In the genomic region with DNA sequence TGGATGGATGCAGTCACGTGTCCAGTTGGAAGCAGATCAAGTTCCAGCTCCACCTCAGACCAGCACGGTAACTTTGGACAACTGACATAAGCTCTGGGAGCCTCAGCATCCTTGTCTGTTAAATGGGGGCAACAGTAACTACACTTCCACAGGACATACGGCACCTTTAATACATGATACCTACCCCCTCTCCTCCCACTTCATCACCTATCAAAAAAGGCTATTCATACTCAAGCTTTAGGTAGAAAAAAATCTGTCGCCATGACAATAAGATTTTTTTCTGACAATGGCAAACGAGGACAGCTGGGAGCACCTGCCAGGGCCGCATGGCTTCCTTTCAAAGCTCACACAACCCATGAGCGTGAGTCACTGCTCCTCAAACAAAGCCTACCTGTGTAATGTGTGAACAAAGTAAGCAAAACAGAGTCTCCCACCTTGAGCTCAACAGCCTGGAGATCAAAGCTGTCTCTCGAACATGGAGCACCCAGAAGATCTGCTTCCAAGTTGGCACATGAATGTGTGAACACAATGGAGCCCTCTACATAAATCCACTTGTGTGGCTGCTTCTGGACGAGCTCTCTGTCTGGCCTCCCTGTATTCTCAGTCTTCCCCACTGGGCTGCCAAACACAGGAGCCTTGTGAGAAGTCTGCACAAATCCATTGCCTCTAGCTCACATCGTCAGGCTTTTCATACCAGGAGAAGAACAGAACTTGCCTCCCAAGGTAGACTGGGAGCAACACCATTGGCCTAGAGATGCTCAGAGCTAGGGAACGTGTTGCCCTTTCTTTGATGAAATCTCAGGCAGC, we compare ENCODE assay signal across 14 cellular contexts.
DNase-seq lines count a peak whose midpoint lies in the region; ATAC-seq, FAIRE-seq and TF ChIP-seq lines count a peak whose summit lies in the region.
"Had no signal": no experiment of that assay in that cellular context is flagged by ENCODE, and none has a peak within 500 bp of the region (broad histone marks: within the 10 kb centered on the region; RNA-seq: fewer than 3 reads in every experiment).

No MANE protein-coding gene starts in this region.

- no peaks in the 10 kb centered on the region for H4K20me1 ChIP-seq in HCT116 (ENCODE audit: insufficient read depth)
- H4K20me1 ChIP-seq in Karpas-422 (ENCODE audit: insufficient read depth, low read depth, low read length): no peaks in the 10 kb centered on the region
- H4K20me1 ChIP-seq: BLaER1 had no signal

- no peak overlapping the region for H3K4me3 Mint-ChIP-seq in endodermal cell
- H3K4me3 Mint-ChIP-seq: activated naive CD8-positive, alpha-beta T cell had no signal

- POLR2A ChIA-PET in HCT116 (lab: Charles Lee): interaction anchor here (0.9 to 4.1 kb wide), 6 partner anchors 8 to 108 kb away, joined by 3 to 42 read pairs (median 5); no protein-coding TSS in a partner anchor

- TF ChIP-seq CTCF in HCT116 (IDR thresholded peaks at IDR 0.05 in 2 of 3, conservative IDR thresholded peaks at IDR 0.05 in 1 of 3; ENCODE audit: borderline replicate concordance in 1 of 3, insufficient read depth in 1 of 3, low read depth in 2 of 3, low read length in 2 of 3) (no peak), endodermal cell (conservative IDR thresholded peaks at IDR 0.05) (no peak), prostate gland (IDR thresholded peaks at IDR 0.05) (peak in 2 of 4 experiments; percentile 16 to 28)

- H3K27ac ChIP-seq in HCT116 (ENCODE audit: low read depth, low read length) (no peak overlapping the region), endodermal cell (ENCODE audit: low read depth, low read length) (no peak overlapping the region), prostate gland (peak overlapping the region in 1 of 2 donors; percentile 27), Karpas-422 (ENCODE audit: low read length) (no peak overlapping the region)
- H3K27ac ChIP-seq: BLaER1, KMS-11, right atrium auricular region had no signal

- intact Hi-C loops in HCT116 (cut with micrococcal nuclease) (no loop called here), prostate gland (cut with DNase I) (no loop called here)

- H3K4me3 ChIP-seq in HCT116 (replicated peaks in 1 of 2; ENCODE audit: low read depth in 1 of 2, low read length in 2 of 2) (no peak overlapping the region), endodermal cell (ENCODE audit: low read length) (no peak overlapping the region), prostate gland (no peak overlapping the region), Karpas-422 (ENCODE audit: low read length) (no peak overlapping the region)
- H3K4me3 ChIP-seq: BLaER1, right atrium auricular region had no signal

- peaks cover 22% of the 10 kb centered on the region for H3K27me3 Mint-ChIP-seq in endodermal cell (ENCODE audit: insufficient read depth)

- H3K9me3 Mint-ChIP-seq in endodermal cell: no peaks in the 10 kb centered on the region

- H3K4me1 Mint-ChIP-seq in endodermal cell: peaks cover 26% of the 10 kb centered on the region

- BruUV-seq in HCT116 (replicated peaks; lab: Mats Ljungman, UMichigan): no TSS peak

- H3K4me1 ChIP-seq in HCT116 (ENCODE audit: control insufficient read depth in 1 of 2, insufficient read depth in 2 of 2, low read length in 2 of 2) (peaks cover 9 to 44% of the 10 kb centered on the region in 2 experiments; a peak in 2 of 4 replicates), endodermal cell (ENCODE audit: control insufficient read depth, insufficient read depth, low read length) (peaks cover 14% of the 10 kb centered on the region), prostate gland (replicated peaks) (no peaks in the 10 kb centered on the region), Karpas-422 (ENCODE audit: low read length) (no peaks in the 10 kb centered on the region)
- H3K4me1 ChIP-seq: BLaER1, right atrium auricular region had no signal

- H3K9me3 ChIP-seq in HCT116 (ENCODE audit: control insufficient read depth in 1 of 2, insufficient read depth in 1 of 2, low read depth in 1 of 2, low read length in 2 of 2) (no peaks in the 10 kb centered on the region), endodermal cell (ENCODE audit: control insufficient read depth, low read length) (no peaks in the 10 kb centered on the region), prostate gland (no peaks in the 10 kb centered on the region), Karpas-422 (ENCODE audit: low read length) (no peaks in the 10 kb centered on the region)
- H3K9me3 ChIP-seq: right atrium auricular region had no signal

- peak; percentile 65 for ATAC-seq in HCT116
- no peak for ATAC-seq in HG02870 (IDR thresholded peaks at IDR 0.05; ENCODE audit: unreplicated experiment)
- ATAC-seq in GM18858 (IDR thresholded peaks at IDR 0.05; ENCODE audit: unreplicated experiment): no peak

- H3K9ac ChIP-seq in HCT116 (ENCODE audit: low read length) (no peak overlapping the region), endodermal cell (ENCODE audit: extremely low read depth, low read length, poor library complexity, severe bottlenecking) (no peak overlapping the region), Karpas-422 (ENCODE audit: low read length) (no peak overlapping the region)
- H3K9ac ChIP-seq: BLaER1, KMS-11 had no signal

- FAIRE-seq in RCC 7860 (lab: Jason Lieb, UNC): no peak

- TF ChIP-seq POLR2A in HCT116 (IDR thresholded peaks at IDR 0.05; ENCODE audit: borderline replicate concordance, extremely low read depth, insufficient read depth, insufficient read length) (no peak), prostate gland (IDR thresholded peaks at IDR 0.05) (peak; percentile 17)

- H3K9me2 ChIP-seq in HCT116 (ENCODE audit: insufficient read depth) (no peaks in the 10 kb centered on the region), Karpas-422 (replicated peaks; ENCODE audit: insufficient read depth, low read length) (no peaks in the 10 kb centered on the region)

- no peaks in the 10 kb centered on the region; a peak in 1 of 4 replicates for H3K36me3 ChIP-seq in HCT116 (ENCODE audit: control insufficient read depth in 1 of 2, insufficient read depth in 2 of 2, low read length in 2 of 2)
- H3K36me3 ChIP-seq in endodermal cell (ENCODE audit: control insufficient read depth, insufficient read depth, low read length): no peaks in the 10 kb centered on the region
- no peaks in the 10 kb centered on the region for H3K36me3 ChIP-seq in prostate gland
- no peaks in the 10 kb centered on the region for H3K36me3 ChIP-seq in Karpas-422 (ENCODE audit: insufficient read depth, low read length)
- H3K36me3 ChIP-seq: BLaER1, right atrium auricular region had no signal

- H3K27me3 ChIP-seq in HCT116 (ENCODE audit: insufficient read depth, low read length): no peaks in the 10 kb centered on the region
- H3K27me3 ChIP-seq in endodermal cell (ENCODE audit: control insufficient read depth, insufficient read depth, low read length, poor library complexity, severe bottlenecking): peaks cover 13% of the 10 kb centered on the region
- H3K27me3 ChIP-seq in prostate gland (replicated peaks; ENCODE audit: insufficient read depth): no peaks in the 10 kb centered on the region
- no peaks in the 10 kb centered on the region for H3K27me3 ChIP-seq in Karpas-422 (ENCODE audit: low read length)
- H3K27me3 ChIP-seq: BLaER1, right atrium auricular region had no signal

- TF ChIP-seq RAD21 in HCT116 (IDR thresholded peaks at IDR 0.05; ENCODE audit: low read depth): no peak

- H3K4me2 ChIP-seq in HCT116 (ENCODE audit: low read length): peak overlapping the region; percentile 24
- no peak overlapping the region for H3K4me2 ChIP-seq in Karpas-422 (ENCODE audit: low read depth, low read length, poor library complexity, severe bottlenecking)
- H3K4me2 ChIP-seq: BLaER1, KMS-11 had no signal

- 87% methylated on average over 10 to 11 of the region's 11 CpGs for WGBS in endodermal cell (ENCODE audit: insufficient coverage in 1 of 2, insufficient read length in 1 of 2), 2 experiments
- WGBS in prostate gland: 24% methylated on average over 11 of the region's 11 CpGs

- RAD21 ChIA-PET in HCT116 (lab: Charles Lee; ENCODE audit: low non-redundant PET in 1 of 2, low total read pairs in 2 of 2, uncharacterized antibody in 2 of 2, unreplicated experiment in 2 of 2): interaction anchor here (0.6 to 1.1 kb wide), 3 partner anchors 24 to 136 kb away, joined by 3 to 5 read pairs (median 3); no protein-coding TSS in a partner anchor

- DNase-seq in HCT116 (ENCODE audit: low read depth, low spot score) (no peak), NCI-H345 treated with DMSO at 0.1 percent for 48 hours (lab: John Stamatoyannopoulos, UW; ENCODE audit: unreplicated experiment) (peak; percentile 98), endodermal cell (peak; percentile 65), prostate gland (ENCODE audit: low spot score) (peak; percentile 88), RCC 7860 (ENCODE audit: low spot score) (no peak), Karpas-422 (no peak)
- DNase-seq: GOT3, T-helper 9 cell had no signal

- H3K79me2 ChIP-seq in HCT116 (ENCODE audit: insufficient read depth, low read length): peaks cover 92% of the 10 kb centered on the region
- H3K79me2 ChIP-seq in Karpas-422 (ENCODE audit: low read length): no peaks in the 10 kb centered on the region

- CTCF ChIA-PET in HCT116 (lab: Charles Lee): interaction anchor here (0.6 to 3.4 kb wide), 9 partner anchors 9 to 406 kb away, joined by 3 to 14 read pairs (median 4); no protein-coding TSS in a partner anchor

- H3K36me3 Mint-ChIP-seq in endodermal cell (ENCODE audit: low read depth): no peaks in the 10 kb centered on the region
- H3K36me3 Mint-ChIP-seq: activated naive CD8-positive, alpha-beta T cell had no signal

- no peak overlapping the region for H3K27ac Mint-ChIP-seq in endodermal cell
- H3K27ac Mint-ChIP-seq: activated naive CD8-positive, alpha-beta T cell had no signal

- H2AFZ ChIP-seq in HCT116 (ENCODE audit: low read depth, low read length, poor library complexity, severe bottlenecking) (no peak overlapping the region), Karpas-422 (ENCODE audit: low read length) (no peak overlapping the region)

TF ChIP-seq in HCT116, 20 proteins besides CTCF, POLR2A, EP300 and RAD21 (continues in another document):
- TF ChIP-seq EGR1 (IDR thresholded peaks at IDR 0.05; ENCODE audit: low read depth) (no peak), EZH2phosphoT487 (IDR thresholded peaks at IDR 0.05; ENCODE audit: borderline replicate concordance) (no peak), TCF7L2 (IDR thresholded peaks at IDR 0.05; ENCODE audit: borderline replicate concordance, extremely low read depth, insufficient read depth, insufficient read length) (no peak), MAX (IDR thresholded peaks at IDR 0.05) (peak; percentile 79)
- TF ChIP-seq, protein P1, sequence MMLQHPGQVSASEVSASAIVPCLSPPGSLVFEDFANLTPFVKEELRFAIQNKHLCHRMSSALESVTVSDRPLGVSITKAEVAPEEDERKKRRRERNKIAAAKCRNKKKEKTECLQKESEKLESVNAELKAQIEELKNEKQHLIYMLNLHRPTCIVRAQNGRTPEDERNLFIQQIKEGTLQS (IDR thresholded peaks at IDR 0.05): no peak

Comparison
In these comparisons a context has a peak if more than half of its experiments do, and no peak if none do; other contexts are left out.
1. DNase-seq: peak in NCI-H345 treated with DMSO at 0.1 percent for 48 hours (single experiment), endodermal cell (single experiment) and prostate gland (single experiment); none in HCT116 (single experiment), RCC 7860 (single experiment) and Karpas-422 (single experiment).